ENCODE assay signal across 1 cellular context in the genomic region with DNA sequence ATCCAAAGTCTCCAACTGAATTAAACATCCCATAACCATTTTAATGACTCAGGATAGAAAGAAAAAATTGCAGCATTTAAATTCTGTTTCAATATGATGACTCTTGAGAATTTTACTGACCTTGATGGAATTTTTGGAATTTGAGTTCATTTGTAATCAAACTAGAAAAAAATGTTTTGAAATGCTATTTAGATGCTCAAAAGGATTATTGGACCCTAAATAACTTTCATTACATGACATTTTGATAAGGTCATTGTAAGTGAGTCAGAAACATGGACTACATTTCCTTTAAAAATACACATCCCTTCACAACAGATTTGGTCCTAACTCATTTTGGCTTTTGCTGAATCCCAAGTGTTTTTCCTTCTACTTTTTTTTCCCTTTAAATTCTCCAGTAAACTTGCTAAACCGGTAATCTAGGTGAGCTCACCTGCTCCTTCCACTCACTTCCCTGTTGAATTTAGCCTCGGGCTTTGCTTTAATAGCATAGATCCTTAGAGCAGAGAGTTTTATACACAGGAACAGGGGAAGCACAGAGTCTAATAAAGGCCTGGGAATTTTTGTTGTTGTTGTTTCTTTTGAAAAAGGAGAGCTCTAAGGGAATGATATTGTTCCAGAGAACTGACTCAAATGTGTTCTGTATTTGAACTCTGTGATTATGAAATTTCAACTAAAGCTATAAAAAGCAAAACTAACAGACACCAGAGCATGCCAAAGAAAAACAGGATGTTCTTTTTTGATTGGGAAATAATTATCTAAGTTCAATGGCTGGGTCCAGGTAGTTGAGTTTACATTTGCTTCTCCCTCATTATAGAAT.
A peak's percentile ranks its signal among the peaks of the same experiment; 100 is the strongest.
TF ChIP-seq lines count a peak whose summit lies in the region.

No MANE protein-coding gene starts in this region.

TF ChIP-seq in SK-N-SH, 30 proteins besides CTCF, POLR2A, EP300 and RAD21 (continued from another document):
- TF ChIP-seq REST (IDR thresholded peaks at IDR 0.05; ENCODE audit: low read depth, low read length): no peak
- no peak for TF ChIP-seq GATA2 (CRISPR knock-in tag; IDR thresholded peaks at IDR 0.05)
- TF ChIP-seq FOSL2 (IDR thresholded peaks at IDR 0.05; ENCODE audit: borderline replicate concordance, low read depth): peak; percentile 38; the same call in 1 of the 2 replicates
- TF ChIP-seq RXRA (IDR thresholded peaks at IDR 0.05; ENCODE audit: borderline replicate concordance, low read depth): peak; percentile 56; the same call in 1 of the 2 replicates
- no peak for TF ChIP-seq ELF1 (IDR thresholded peaks at IDR 0.05)
